8 cellular contexts compared by ENCODE assay signal in the genomic region with DNA sequence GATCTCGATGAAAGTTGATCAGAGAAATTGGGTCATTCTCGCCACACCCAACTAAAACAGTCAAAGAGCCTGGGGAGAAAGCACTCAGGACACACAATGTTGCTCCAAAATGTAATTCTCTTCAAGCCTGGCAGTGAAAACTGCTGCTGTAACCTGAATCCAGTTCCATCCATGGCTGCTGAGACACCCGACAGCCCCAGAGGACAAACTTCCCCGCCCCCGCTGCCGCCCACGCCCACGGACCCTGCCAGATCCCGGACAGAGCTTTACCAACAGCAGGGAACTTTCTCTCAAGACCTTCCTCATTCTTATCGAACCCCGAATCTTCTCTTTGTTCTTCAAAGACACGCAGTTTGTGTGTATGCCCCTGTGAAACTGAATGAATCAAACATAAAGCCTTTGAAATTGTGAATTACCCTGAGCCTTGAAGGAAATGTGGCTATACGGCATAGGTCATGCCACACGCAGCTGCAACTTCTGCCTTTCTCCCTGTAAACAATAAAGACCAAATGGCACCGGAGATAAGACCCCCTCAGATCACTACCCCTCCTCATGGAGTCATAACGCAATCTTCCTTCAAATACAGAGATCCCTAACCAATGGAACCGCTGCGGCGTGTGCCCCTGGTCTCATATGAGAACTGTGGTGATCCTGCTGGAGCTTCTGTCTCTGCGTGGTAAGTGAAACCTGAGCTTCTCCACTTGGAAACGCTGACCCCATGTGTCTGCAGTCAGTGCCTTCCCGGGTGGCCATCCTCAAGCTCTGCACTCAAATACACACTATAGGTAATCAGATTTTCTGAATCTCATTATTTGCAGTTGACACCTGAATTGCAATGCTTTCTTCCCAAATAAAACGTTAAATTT. TPM values are rescaled to one million over a fixed set of nuclear protein-coding genes. Genes with fewer than 3 reads are reported as not detected.
A peak's percentile ranks its signal among the peaks of the same experiment; 100 is the strongest.
DNase-seq lines count a peak whose midpoint lies in the region; ATAC-seq and TF ChIP-seq lines count a peak whose summit lies in the region.

No MANE protein-coding gene starts in this region.

- H2BK120ac ChIP-seq in IMR-90 (ENCODE audit: low read depth, low read length): peak overlapping the region; percentile 46

- 0 out of 2 replicates have a peak overlapping the region, but pooled peaks have one; percentile 7 for H3K18ac ChIP-seq in IMR-90 (ENCODE audit: low read depth, low read length)

- ATAC-seq in CD8-positive, alpha-beta T cell: no peak
- ATAC-seq in IMR-90 (ENCODE audit: low read depth) (peak; percentile 62), left ventricle myocardium superior (no peak), GM21515 (IDR thresholded peaks at IDR 0.05; ENCODE audit: unreplicated experiment) (no peak), GM21367 (IDR thresholded peaks at IDR 0.05; ENCODE audit: unreplicated experiment) (no peak), HG02623 (IDR thresholded peaks at IDR 0.05; ENCODE audit: unreplicated experiment) (no peak)
- ATAC-seq in activated T-cell treated with anti-CD3 and anti-CD28 coated beads, Interleukin-2, amount 50 U/mL, for 4 hours: peak in 1 of 2 donors; percentile 17

- peaks cover 0 to 10% of the 10 kb centered on the region in 2 experiments; a peak in 1 of 4 replicates for H3K79me1 ChIP-seq in IMR-90 (ENCODE audit: low read depth in 1 of 2, low read length in 2 of 2)

- peak overlapping the region; percentile 38; the same call in 1 of the 2 replicates for H3K4ac ChIP-seq in IMR-90 (ENCODE audit: low read depth, low read length)

- peaks cover 6% of the 10 kb centered on the region for H3K27me3 ChIP-seq in CD8-positive, alpha-beta T cell (ENCODE audit: insufficient read depth, low read length)
- peaks cover 17% of the 10 kb centered on the region for H3K27me3 ChIP-seq in IMR-90 (ENCODE audit: control insufficient read depth, insufficient read depth, low read length)

- DNase-seq in CD8-positive, alpha-beta T cell: peak in 1 of 7 experiments; percentile 13
- DNase-seq in IMR-90 (peak; percentile 51), left ventricle myocardium superior (peak; percentile 44)
- peak; percentile 15 for DNase-seq in activated T-cell treated with anti-CD3 and anti-CD28 coated beads, Interleukin-2, amount 50 U/mL, for 4 hours

- H3K4me1 ChIP-seq in CD8-positive, alpha-beta T cell (ENCODE audit: insufficient read depth, low read length): peaks cover 19% of the 10 kb centered on the region
- H3K4me1 ChIP-seq in IMR-90 (ENCODE audit: control insufficient read depth, insufficient read depth, low read length): no peaks in the 10 kb centered on the region

- no peak overlapping the region for H3K27ac Mint-ChIP-seq in CD8-positive, alpha-beta T cell

- H4K8ac ChIP-seq in IMR-90 (ENCODE audit: low read depth in 2 of 2, low read length in 2 of 2): peak overlapping the region; percentile 6 to 74; a peak in 2 of 4 replicates

- H3K9me3 ChIP-seq in CD8-positive, alpha-beta T cell (ENCODE audit: low read length): no peaks in the 10 kb centered on the region
- H3K9me3 ChIP-seq in IMR-90 (ENCODE audit: control insufficient read depth, insufficient read depth, low read length): no peaks in the 10 kb centered on the region

- no peak overlapping the region for H2AK5ac ChIP-seq in IMR-90 (ENCODE audit: low read depth, low read length)

- H3K14ac ChIP-seq in IMR-90 (replicated peaks; ENCODE audit: low read depth, low read length): 0 out of 2 replicates have a peak overlapping the region, but pooled peaks have one; percentile 3

- peaks cover 2% of the 10 kb centered on the region for H3K36me3 Mint-ChIP-seq in CD8-positive, alpha-beta T cell
- H3K36me3 Mint-ChIP-seq in activated T-cell treated with anti-CD3 and anti-CD28 coated beads, Interleukin-2, amount 50 U/mL, for 4 hours (ENCODE audit: insufficient read depth): no peaks in the 10 kb centered on the region

- BruUV-seq in IMR-90 (replicated peaks; lab: Mats Ljungman, UMichigan): no TSS peak

- H3K4me2 ChIP-seq in IMR-90 (ENCODE audit: low read depth, low read length): peak overlapping the region; percentile 94

- H2BK5ac ChIP-seq in IMR-90 (ENCODE audit: low read depth, low read length, poor library complexity, severe bottlenecking): no peak overlapping the region

- no peaks in the 10 kb centered on the region for H3K36me3 ChIP-seq in CD8-positive, alpha-beta T cell (ENCODE audit: insufficient read depth, low read length)
- no peaks in the 10 kb centered on the region for H3K36me3 ChIP-seq in IMR-90 (ENCODE audit: control insufficient read depth, insufficient read depth, low read length)

- no peak overlapping the region for H4K5ac ChIP-seq in IMR-90 (ENCODE audit: low read depth, low read length)

- no peaks in the 10 kb centered on the region for H4K20me1 ChIP-seq in IMR-90 (ENCODE audit: insufficient read depth, low read length)

- dilution Hi-C loops in IMR-90 (cut with HindIII; ENCODE audit: low sequenced_read_pairs, unreplicated experiment): no loop called here

- H3K27ac ChIP-seq in CD8-positive, alpha-beta T cell (ENCODE audit: low read depth, low read length): no peak overlapping the region
- H3K27ac ChIP-seq in IMR-90 (ENCODE audit: insufficient read depth, low read length): no peak overlapping the region
- peak overlapping the region in 18 of 21 experiments; percentile 25 to 88 (median 74) for H3K27ac ChIP-seq in skin epidermis

- peak overlapping the region; percentile 63 for H3K9ac ChIP-seq in IMR-90 (ENCODE audit: low read depth, low read length)

- peaks cover 49% of the 10 kb centered on the region for H3K27me3 Mint-ChIP-seq in CD8-positive, alpha-beta T cell (ENCODE audit: low read depth)
- H3K27me3 Mint-ChIP-seq in activated T-cell treated with anti-CD3 and anti-CD28 coated beads, Interleukin-2, amount 50 U/mL, for 4 hours (ENCODE audit: low read depth): peaks cover 54% of the 10 kb centered on the region

- no peak for TF ChIP-seq POLR2A in IMR-90 (IDR thresholded peaks at IDR 0.05; ENCODE audit: low read depth, low read length)

- CTCF ChIA-PET in CD8-positive, alpha-beta T cell (lab: Charles Lee): no interaction called here
- CTCF ChIA-PET in IMR-90 (lab: Yijun Ruan, JAX): interaction anchor here (0.9 kb wide), 1 partner anchor 18 kb away, joined by 3 read pairs; no protein-coding TSS in a partner anchor

- H2BK15ac ChIP-seq in IMR-90 (ENCODE audit: low read depth, low read length): no peak overlapping the region

- peak; percentile 8; the same call in 1 of the 2 replicates for TF ChIP-seq RAD21 in IMR-90 (IDR thresholded peaks at IDR 0.05; ENCODE audit: low read length)

- intact Hi-C loops in CD8-positive, alpha-beta T cell (cut with DNase I, micrococcal nuclease): loop anchor here in 1 of 2 experiments (10.0 kb wide), 1 partner anchor 707 kb away; the partner anchor contains the start of gene TUBGCP3
- intact Hi-C loops in IMR-90 (cut with micrococcal nuclease) (loop anchor here (1.0 kb wide), 1 partner anchor 17 kb away; no protein-coding TSS in a partner anchor), left ventricle myocardium superior (cut with micrococcal nuclease) (no loop called here)

- in situ Hi-C loops in IMR-90 (cut with MboI; ENCODE audit: low sequenced_read_pairs): no loop called here

- WGBS in IMR-90 (ENCODE audit: extremely low coverage in 2 of 2, insufficient read length in 1 of 2), 2 experiments: 2% methylated on average over 9 of the region's 23 CpGs; no CpG with 5 or more reads in 1 of the 2 experiments

- peaks cover 20% of the 10 kb centered on the region for H3K4me1 Mint-ChIP-seq in CD8-positive, alpha-beta T cell (ENCODE audit: low read depth)
- peaks cover 19% of the 10 kb centered on the region for H3K4me1 Mint-ChIP-seq in activated T-cell treated with anti-CD3 and anti-CD28 coated beads, Interleukin-2, amount 50 U/mL, for 4 hours (ENCODE audit: low read depth)

- H2AK9ac ChIP-seq in IMR-90 (replicated peaks; ENCODE audit: low read depth, low read length, poor library complexity): no peak overlapping the region

- POLR2A ChIA-PET in CD8-positive, alpha-beta T cell (lab: Charles Lee): interaction anchor here (0.7 kb wide), 1 partner anchor 143 kb away, joined by 3 read pairs; no protein-coding TSS in a partner anchor
- POLR2A ChIA-PET in IMR-90 (lab: Charles Lee; ENCODE audit: unreplicated experiment): interaction anchor here (0.7 kb wide), 1 partner anchor 34 kb away, joined by 11 read pairs; no protein-coding TSS in a partner anchor

- H3K9me3 Mint-ChIP-seq in CD8-positive, alpha-beta T cell: no peaks in the 10 kb centered on the region
- H3K9me3 Mint-ChIP-seq in activated T-cell treated with anti-CD3 and anti-CD28 coated beads, Interleukin-2, amount 50 U/mL, for 4 hours: no peaks in the 10 kb centered on the region

- H3K9me1 ChIP-seq in IMR-90 (ENCODE audit: insufficient read depth, low read length): peaks cover 7% of the 10 kb centered on the region; the same call in 1 of the 2 replicates

- H2BK20ac ChIP-seq in IMR-90 (ENCODE audit: low read depth, low read length): no peak overlapping the region

- no peak for TF ChIP-seq CTCF in CD8-positive, alpha-beta T cell (IDR thresholded peaks at IDR 0.05)
- TF ChIP-seq CTCF in IMR-90 (conservative IDR thresholded peaks at IDR 0.05; ENCODE audit: low read depth, low read length): no peak

- peak overlapping the region; percentile 31; the same call in 1 of the 2 replicates for H3K23ac ChIP-seq in IMR-90 (ENCODE audit: low read depth, low read length)

- H4K91ac ChIP-seq in IMR-90 (ENCODE audit: insufficient read depth, low read depth, low read length): no peak overlapping the region

- peak overlapping the region; percentile 52; the same call in 1 of the 2 replicates for H3K56ac ChIP-seq in IMR-90 (ENCODE audit: extremely low read depth, insufficient read depth, low read length)

- no peak overlapping the region for H3K4me3 ChIP-seq in CD8-positive, alpha-beta T cell (ENCODE audit: low read depth, low read length)
- H3K4me3 ChIP-seq in IMR-90 (ENCODE audit: insufficient read depth, low read depth, low read length) (peak overlapping the region; percentile 46), skin epidermis (peak overlapping the region in 3 of 7 experiments; percentile 8 to 14 (median 11))

- H3K4me3 Mint-ChIP-seq in CD8-positive, alpha-beta T cell: peak overlapping the region; percentile 13
- H3K4me3 Mint-ChIP-seq in activated T-cell treated with anti-CD3 and anti-CD28 coated beads, Interleukin-2, amount 50 U/mL, for 4 hours: peak overlapping the region; percentile 63

- peak overlapping the region; percentile 72 for H2AFZ ChIP-seq in IMR-90 (replicated peaks; ENCODE audit: low read length, poor library complexity)

TF ChIP-seq in IMR-90, 13 proteins besides CTCF, POLR2A, EP300 and RAD21 (continues in another document):
- no peak for TF ChIP-seq CHD1 (IDR thresholded peaks at IDR 0.05; ENCODE audit: low read depth, low read length)

RNA-seq across cellular contexts. Expression of gene LAMP1, which starts 4.8 kb away (rescaled TPM):
- total RNA-seq in CD8-positive, alpha-beta T cell: 10 to 100 TPM; 84.8 to 87.5 TPM
- total RNA-seq in IMR-90 (2012; rRNA removed): 58.3 and 60.6 TPM in 2 replicates
- 229 and 235 TPM in 2 replicates for polyA plus RNA-seq in IMR-90 (2012; rRNA removed)
- polyA plus RNA-seq in IMR-90 (2012; cell fraction: cytosol; rRNA removed): 138 and 235 TPM in 2 replicates
- 132 and 172 TPM in 2 replicates for polyA plus RNA-seq in IMR-90 (2012; cell fraction: nucleus; rRNA removed; ENCODE audit: low replicate concordance)
- 100 to 1,000 TPM in 1 of 3 donors, 10 to 100 TPM in 2; 81.8 to 101 (median 88.4) TPM for total RNA-seq in activated T-cell treated with anti-CD3 and anti-CD28 coated beads, Interleukin-2, amount 50 U/mL, for 4 hours
- 98.6 TPM for total RNA-seq in left ventricle myocardium superior

Comparison
In these comparisons a context has a peak if more than half of its experiments do, and no peak if none do; other contexts are left out.
1. H3K27ac ChIP-seq: peak in skin epidermis (18 of 21); none in CD8-positive, alpha-beta T cell (single experiment) and IMR-90 (single experiment).